Comparison of ENCODE assay signal across 8 cellular contexts in the genomic region with DNA sequence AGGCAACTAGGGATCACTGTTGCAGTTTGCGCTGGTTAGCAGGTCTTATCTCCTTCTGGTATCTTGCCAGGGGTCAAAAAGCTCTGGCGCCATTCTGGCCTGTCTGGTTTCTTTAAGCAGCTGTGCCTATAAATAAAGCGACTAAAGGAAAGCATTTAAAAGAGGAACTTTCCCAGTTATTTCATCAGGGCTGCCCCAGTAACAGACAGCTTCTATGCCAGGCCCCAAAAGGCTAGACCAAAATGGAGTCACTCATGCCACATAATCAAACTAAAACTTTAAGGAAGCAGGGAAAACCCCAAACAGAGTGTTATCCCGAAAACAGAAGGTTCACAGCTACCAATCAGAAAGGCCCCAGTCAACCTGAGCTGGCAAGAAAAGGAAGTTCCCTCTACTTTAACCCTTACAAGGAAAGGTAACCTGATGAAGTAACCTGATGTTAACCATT. TPM values are rescaled to one million over a fixed set of nuclear protein-coding genes. Genes with fewer than 3 reads are reported as not detected.
DNase-seq lines count a peak whose midpoint lies in the region; ATAC-seq, FAIRE-seq and TF ChIP-seq lines count a peak whose summit lies in the region.

No MANE protein-coding gene starts in this region.

- no peak overlapping the region for H3K4me3 ChIP-seq in PC-9
- no peak overlapping the region for H3K4me3 ChIP-seq in pancreas
- no peak overlapping the region for H3K4me3 ChIP-seq in thyroid gland (replicated peaks in 1 of 3)

- H3K4me2 ChIP-seq in PC-9: 0 out of 2 replicates have a peak overlapping the region, but pooled peaks have one; percentile 4

- DNase-seq in H54 (ENCODE audit: insufficient read length, low spot score) (no peak), PC-9 (peak; percentile 68 to 76), epithelial cell of prostate (ENCODE audit: low read depth, low spot score) (no peak), pancreas (peak in 4 of 6 donors; percentile 20 to 31 (median 27)), thyroid gland (no peak), posterior cingulate gyrus (no peak), hepatic stellate cell (ENCODE audit: low spot score) (no peak)

- WGBS in pancreas, 2 donors: 34% methylated on average over 4 of the region's 4 CpGs
- WGBS in thyroid gland, 2 donors: 68 to 72% methylated on average over 4 of the region's 4 CpGs

- intact Hi-C loops in PC-9 (cut with micrococcal nuclease; ENCODE audit: unreplicated experiment) (no loop called here), pancreas (cut with DNase I) (no loop called here), thyroid gland (cut with DNase I) (no loop called here), posterior cingulate gyrus (cut with DNase I) (no loop called here)

- FAIRE-seq in H54 (lab: Jason Lieb, UNC) (peak; percentile 15), pancreas (lab: Jason Lieb, UNC) (no peak)

- H3K27me3 ChIP-seq in PC-9 (ENCODE audit: insufficient read depth, low read depth) (no peaks in the 10 kb centered on the region), pancreas (no peaks in the 10 kb centered on the region), thyroid gland (no peaks in the 10 kb centered on the region)

- H3K9me3 ChIP-seq in PC-9 (ENCODE audit: insufficient read depth, low read depth) (no peaks in the 10 kb centered on the region; the same call in 1 of the 2 replicates), pancreas (no peaks in the 10 kb centered on the region), thyroid gland (no peaks in the 10 kb centered on the region)

- no peaks in the 10 kb centered on the region for H4K20me1 ChIP-seq in PC-9 (ENCODE audit: insufficient read depth)

- no peaks in the 10 kb centered on the region for H3K79me2 ChIP-seq in PC-9 (ENCODE audit: low read depth)

- H3F3A ChIP-seq in PC-9 (ENCODE audit: insufficient read depth, low read depth): peaks cover 35% of the 10 kb centered on the region

- ATAC-seq in pancreas (peak; percentile 44 to 73 (median 61)), GM21576 (IDR thresholded peaks at IDR 0.05; ENCODE audit: unreplicated experiment) (no peak)

- TF ChIP-seq CTCF in PC-9 (conservative IDR thresholded peaks at IDR 0.05) (no peak), pancreas (IDR thresholded peaks at IDR 0.05) (no peak), thyroid gland (IDR thresholded peaks at IDR 0.05) (no peak)

- POLR2A ChIA-PET in PC-9 (lab: Charles Lee; ENCODE audit: unreplicated experiment): no interaction called here

- peak overlapping the region; percentile 28 for H3K27ac ChIP-seq in PC-9
- H3K27ac ChIP-seq in epithelial cell of prostate: peak overlapping the region; percentile 95
- peak overlapping the region in 1 of 4 donors; percentile 4 for H3K27ac ChIP-seq in pancreas
- no peak overlapping the region for H3K27ac ChIP-seq in thyroid gland

- BruUV-seq in PC-9 (replicated peaks; lab: Mats Ljungman, UMichigan): no TSS peak

- TF ChIP-seq POLR2A in H54 (IDR thresholded peaks at IDR 0.05; ENCODE audit: low read depth, low read length) (no peak), thyroid gland (IDR thresholded peaks at IDR 0.05) (no peak)

- H3K9me2 ChIP-seq in PC-9 (ENCODE audit: insufficient read depth): no peaks in the 10 kb centered on the region

- H3K4me1 ChIP-seq in PC-9 (replicated peaks; ENCODE audit: insufficient read depth): peaks cover 66% of the 10 kb centered on the region
- H3K4me1 ChIP-seq in pancreas: peaks cover 2 to 6% (median 6%) of the 10 kb centered on the region in 3 donors
- peaks cover 11 to 17% of the 10 kb centered on the region in 2 donors for H3K4me1 ChIP-seq in thyroid gland

- no peak overlapping the region for H2AFZ ChIP-seq in PC-9

- CTCF ChIA-PET in PC-9 (lab: Charles Lee): no interaction called here

- H3K36me3 ChIP-seq in PC-9 (ENCODE audit: low read depth): no peaks in the 10 kb centered on the region
- no peaks in the 10 kb centered on the region for H3K36me3 ChIP-seq in pancreas
- no peaks in the 10 kb centered on the region for H3K36me3 ChIP-seq in thyroid gland

RNA-seq across cellular contexts. Expression of gene HNRNPA3, which starts 41.2 kb away (rescaled TPM):
- 245 and 290 TPM in 2 replicates for total RNA-seq in PC-9 (2021)
- 10 to 100 TPM; 30.3 to 79.1 (median 65.3) TPM for total RNA-seq in pancreas
- 10 to 100 TPM; 87.9 to 96.8 TPM for polyA plus RNA-seq in pancreas
- 100 to 1,000 TPM in 1 of 4 donors, 10 to 100 TPM in 3; 80.3 to 115 (median 82.3) TPM for total RNA-seq in thyroid gland

Comparison
In these comparisons a context has a peak if more than half of its experiments do, and no peak if none do; other contexts are left out.
1. DNase-seq: peak in PC-9 (2 of 2) and pancreas (4 of 6); none in H54 (single experiment), epithelial cell of prostate (single experiment), thyroid gland (0 of 2), posterior cingulate gyrus (0 of 10) and hepatic stellate cell (single experiment).
2. H3K27ac ChIP-seq: peak in PC-9 (single experiment) and epithelial cell of prostate (single experiment); none in thyroid gland (0 of 3).